Comparison of ENCODE assay signal across 28 cellular contexts in genomic region chr12:131547560-131547959, GRCh38.
"Had no signal": no experiment of that assay in that cellular context is flagged by ENCODE, and none has a peak within 500 bp of the region (broad histone marks: within the 10 kb centered on the region; RNA-seq: fewer than 3 reads in every experiment).

No MANE protein-coding gene starts in this region.

- H3K9me3 ChIP-seq: adrenal gland had no signal

- DNase-seq: activated CD4-positive, alpha-beta memory T cell treated with anti-CD3 and anti-CD28 coated beads, Interleukin-2, amount 10 ng/mL, durations not matched to agents 7 days and 5 days; activated CD4-positive, alpha-beta T cell treated with anti-CD3 and anti-CD28 coated beads for 1 hour; activated CD4-positive, alpha-beta T cell treated with anti-CD3 and anti-CD28 coated beads for 48 hours; activated CD4-positive, CD25-positive, alpha-beta regulatory T cell; activated gamma-delta T cell treated with Interleukin-2 at 50 U/mL for 16 hours; activated naive CD4-positive, alpha-beta T cell treated with anti-CD3 and anti-CD28 coated beads for 36 hours; activated T-cell treated with anti-CD3 and anti-CD28 coated beads, Interleukin-2, amount 50 U/mL, for 24 hours; adrenal gland; NCI-H1092 treated with DMSO at 0.1 percent for 48 hours; NCI-H1417; NCI-H146; NCI-H187; NCI-H2029 treated with DMSO at 0.1 percent for 48 hours; NCI-H2107; NCI-H2171; NCI-H510A; NCI-H526; NCI-H748 treated with DMSO at 0.1 percent for 48 hours; NK-92 treated with Interleukin-12 subunit alpha and Interleukin-12 subunit beta, amount 100 ng/mL, for 24 hours; PC-9; Right ventricle myocardium superior; SW 1271; T-helper 1 cell; T-helper 2 cell; T-helper 9 cell; WERI-Rb-1 had no signal

- H3K4me1 Mint-ChIP-seq: activated CD4-positive, alpha-beta memory T cell treated with anti-CD3 and anti-CD28 coated beads, Interleukin-2, amount 10 ng/mL, durations not matched to agents 7 days and 5 days had no signal

- H2AFZ ChIP-seq: PC-9 had no signal

- H3K27ac Mint-ChIP-seq: activated CD4-positive, alpha-beta memory T cell treated with anti-CD3 and anti-CD28 coated beads, Interleukin-2, amount 10 ng/mL, durations not matched to agents 7 days and 5 days; activated naive CD4-positive, alpha-beta T cell treated with anti-CD3 and anti-CD28 coated beads for 36 hours; activated naive CD4-positive, alpha-beta T cell treated with anti-CD3 and anti-CD28 coated beads, Interleukin-2, amount 50 U/mL, for 72 hours; activated T-cell treated with anti-CD3 and anti-CD28 coated beads, Interleukin-2, amount 50 U/mL, for 24 hours had no signal

- H3K27ac ChIP-seq: adrenal gland, PC-9, WERI-Rb-1 had no signal

- H3K36me3 Mint-ChIP-seq: activated naive CD4-positive, alpha-beta T cell treated with anti-CD3 and anti-CD28 coated beads, Interleukin-2, amount 50 U/mL, for 72 hours; brain had no signal

- H3K27me3 ChIP-seq: adrenal gland had no signal

- H3K4me2 ChIP-seq: PC-9 had no signal

- ATAC-seq: activated naive CD4-positive, alpha-beta T cell treated with anti-CD3 and anti-CD28 coated beads, Interleukin-2, amount 50 U/mL, for 72 hours had no signal

- H3K4me3 ChIP-seq: adrenal gland, PC-9 had no signal

- H3K9me3 Mint-ChIP-seq: activated naive CD4-positive, alpha-beta T cell treated with anti-CD3 and anti-CD28 coated beads for 36 hours; activated naive CD4-positive, alpha-beta T cell treated with anti-CD3 and anti-CD28 coated beads, Interleukin-2, amount 50 U/mL, for 72 hours; activated T-cell treated with anti-CD3 and anti-CD28 coated beads, Interleukin-2, amount 50 U/mL, for 24 hours had no signal

- H3K4me1 ChIP-seq: adrenal gland had no signal

- H3K36me3 ChIP-seq: adrenal gland, WERI-Rb-1 had no signal

- H3K4me3 Mint-ChIP-seq: activated CD4-positive, alpha-beta memory T cell treated with anti-CD3 and anti-CD28 coated beads, Interleukin-2, amount 10 ng/mL, durations not matched to agents 7 days and 5 days; activated naive CD4-positive, alpha-beta T cell treated with anti-CD3 and anti-CD28 coated beads for 36 hours; activated T-cell treated with anti-CD3 and anti-CD28 coated beads, Interleukin-2, amount 50 U/mL, for 24 hours; brain had no signal
